In genomic region chr11:113577356-113578163, GRCh38 we compare ENCODE assay signal across 13 cellular contexts.
A peak's percentile ranks its signal among the peaks of the same experiment; 100 is the strongest.
DNase-seq lines count a peak whose midpoint lies in the region; ATAC-seq and TF ChIP-seq lines count a peak whose summit lies in the region.
"Had no signal": no experiment of that assay in that cellular context is flagged by ENCODE, and none has a peak within 500 bp of the region (broad histone marks: within the 10 kb centered on the region; RNA-seq: fewer than 3 reads in every experiment).

No MANE protein-coding gene starts in this region.

- H3K36me3 ChIP-seq in WERI-Rb-1, result no peaks in the 10 kb centered on the region
- H3K36me3 ChIP-seq: upper lobe of left lung had no signal

- no peaks in the 10 kb centered on the region for H3K36me3 Mint-ChIP-seq in osteocyte (ENCODE audit: unreplicated experiment)

- no peaks in the 10 kb centered on the region for H3K27me3 ChIP-seq in WERI-Rb-1 (ENCODE audit: insufficient read depth, low read depth, severe bottlenecking)
- H3K27me3 ChIP-seq: upper lobe of left lung had no signal

- H3K9me3 ChIP-seq in WERI-Rb-1 (ENCODE audit: severe bottlenecking), result no peaks in the 10 kb centered on the region
- H3K9me3 ChIP-seq: upper lobe of left lung had no signal

- no peaks in the 10 kb centered on the region for H3K9me3 Mint-ChIP-seq in osteocyte (ENCODE audit: unreplicated experiment)
- H3K9me3 Mint-ChIP-seq: activated CD8-positive, alpha-beta T cell treated with anti-CD3 and anti-CD28 coated beads for 36 hours; effector memory CD8-positive, alpha-beta T cell had no signal

- no peak overlapping the region for H3K27ac Mint-ChIP-seq in osteocyte (ENCODE audit: unreplicated experiment)
- H3K27ac Mint-ChIP-seq: activated CD8-positive, alpha-beta T cell treated with anti-CD3 and anti-CD28 coated beads for 36 hours; effector memory CD8-positive, alpha-beta T cell had no signal

- H3K4me3 Mint-ChIP-seq in osteocyte (ENCODE audit: unreplicated experiment), result no peak overlapping the region
- H3K4me3 Mint-ChIP-seq: activated CD8-positive, alpha-beta T cell treated with anti-CD3 and anti-CD28 coated beads for 36 hours; effector memory CD8-positive, alpha-beta T cell had no signal

- peak; percentile 46 for DNase-seq in NCI-H82 (lab: John Stamatoyannopoulos, UW)
- no peak for DNase-seq in NCI-H82 treated with DMSO at 0.1 percent for 48 hours (lab: John Stamatoyannopoulos, UW; ENCODE audit: unreplicated experiment)
- DNase-seq in NCI-H2081 treated with DMSO at 0.1 percent for 48 hours (lab: John Stamatoyannopoulos, UW), result peak; percentile 51
- peak; percentile 23 for DNase-seq in WERI-Rb-1
- peak; percentile 65 for DNase-seq in osteocyte (ENCODE audit: extremely low spot score, unreplicated experiment)
- no peak for DNase-seq in activated CD8-positive, alpha-beta memory T cell treated with anti-CD3 and anti-CD28 coated beads for 24 hours
- DNase-seq: activated CD8-positive, alpha-beta T cell treated with anti-CD3 and anti-CD28 coated beads for 36 hours; effector memory CD8-positive, alpha-beta T cell; hypothalamus had no signal

- TF ChIP-seq CTCF in WERI-Rb-1 (IDR thresholded peaks at IDR 0.05; ENCODE audit: low read depth, low read length), result no peak
- TF ChIP-seq CTCF in osteocyte (IDR thresholded peaks at IDR 0.05), result no peak

- H3K27me3 Mint-ChIP-seq in osteocyte (ENCODE audit: unreplicated experiment), result peaks cover 21% of the 10 kb centered on the region

- no peak overlapping the region for H3K27ac ChIP-seq in WERI-Rb-1
- H3K27ac ChIP-seq: SK-N-MC, upper lobe of left lung had no signal

- ATAC-seq in GM21619 (IDR thresholded peaks at IDR 0.05; ENCODE audit: unreplicated experiment) (no peak), HG02610 (IDR thresholded peaks at IDR 0.05; ENCODE audit: unreplicated experiment) (no peak)
- ATAC-seq: activated CD8-positive, alpha-beta T cell treated with anti-CD3 and anti-CD28 coated beads for 36 hours; effector memory CD8-positive, alpha-beta T cell had no signal

- H3K4me3 ChIP-seq in WERI-Rb-1 (ENCODE audit: low read depth, low read length), result no peak overlapping the region
- H3K4me3 ChIP-seq: SK-N-MC, upper lobe of left lung had no signal

- no peaks in the 10 kb centered on the region for H3K4me1 Mint-ChIP-seq in osteocyte (ENCODE audit: unreplicated experiment)

Comparison
In these comparisons a context has a peak if more than half of its experiments do, and no peak if none do; other contexts are left out.
1. DNase-seq: peak in NCI-H82 (single experiment), NCI-H2081 treated with DMSO at 0.1 percent for 48 hours (single experiment), WERI-Rb-1 (single experiment) and osteocyte (single experiment); none in NCI-H82 treated with DMSO at 0.1 percent for 48 hours (single experiment) and activated CD8-positive, alpha-beta memory T cell treated with anti-CD3 and anti-CD28 coated beads for 24 hours (single experiment).